ENCODE assay signal across 26 cellular contexts in genomic region chr2:238629064-238629463, GRCh38.
"Had no signal": no experiment of that assay in that cellular context is flagged by ENCODE, and none has a peak within 500 bp of the region (broad histone marks: within the 10 kb centered on the region; RNA-seq: fewer than 3 reads in every experiment).

No MANE protein-coding gene starts in this region.

- H3K27me3 ChIP-seq: adrenal gland, body of pancreas, esophagus squamous epithelium had no signal

- DNase-seq: activated CD4-positive, alpha-beta memory T cell treated with anti-CD3 and anti-CD28 coated beads for 36 hours; activated CD4-positive, alpha-beta T cell treated with anti-CD3 and anti-CD28 coated beads for 36 hours; activated CD4-positive, alpha-beta T cell treated with anti-CD3 and anti-CD28 coated beads, Interleukin-2, amount 10 ng/mL, durations not matched to agents 24 days and 14 days; activated CD4-positive, CD25-positive, alpha-beta regulatory T cell; activated CD4-positive, CD25-positive, alpha-beta regulatory T cell treated with anti-CD3 and anti-CD28 coated beads, Interleukin-2, amount 50 U/mL, for 72 hours; activated CD8-positive, alpha-beta T cell treated with anti-CD3 and anti-CD28 coated beads, Interleukin-2, amount 10 ng/mL, durations not matched to agents 7 days and 5 days; activated effector memory CD4-positive, alpha-beta T cell treated with anti-CD3 and anti-CD28 coated beads, Interleukin-2, amount 50 U/mL, for 16 hours; activated naive CD4-positive, alpha-beta T cell treated with anti-CD3 and anti-CD28 coated beads for 36 hours; activated naive CD8-positive, alpha-beta T cell treated with anti-CD3 and anti-CD28 coated beads for 36 hours; activated naive CD8-positive, alpha-beta T cell treated with anti-CD3 and anti-CD28 coated beads, Interleukin-2, amount 50 U/mL, for 24 hours; activated T-cell treated with anti-CD3 and anti-CD28 coated beads, Interleukin-2, amount 50 U/mL, for 48 hours; adrenal gland; amygdala; aorta; body of pancreas; caudate nucleus; cortex of kidney; dermis blood vessel endothelial cell; effector CD4-positive, alpha-beta T cell; effector memory CD8-positive, alpha-beta T cell; esophagus squamous epithelium; foreskin fibroblast; T-helper 2 cell had no signal

- H3K36me3 ChIP-seq: adrenal gland, esophagus squamous epithelium had no signal

- H3K27ac ChIP-seq: adrenal gland, body of pancreas, esophagus squamous epithelium had no signal

- H3K36me3 Mint-ChIP-seq: activated CD4-positive, alpha-beta memory T cell treated with anti-CD3 and anti-CD28 coated beads for 36 hours; activated naive CD4-positive, alpha-beta T cell treated with anti-CD3 and anti-CD28 coated beads, Interleukin-2, amount 50 U/mL, for 24 hours; activated naive CD8-positive, alpha-beta T cell treated with anti-CD3 and anti-CD28 coated beads for 36 hours had no signal

- H3K27me3 Mint-ChIP-seq: activated CD4-positive, alpha-beta T cell treated with anti-CD3 and anti-CD28 coated beads, Interleukin-2, amount 10 ng/mL, durations not matched to agents 24 days and 14 days; activated naive CD8-positive, alpha-beta T cell treated with anti-CD3 and anti-CD28 coated beads for 36 hours had no signal

- H3K4me3 Mint-ChIP-seq: activated CD4-positive, alpha-beta memory T cell treated with anti-CD3 and anti-CD28 coated beads for 36 hours; activated CD4-positive, alpha-beta T cell treated with anti-CD3 and anti-CD28 coated beads for 36 hours; activated CD4-positive, alpha-beta T cell treated with anti-CD3 and anti-CD28 coated beads, Interleukin-2, amount 10 ng/mL, durations not matched to agents 24 days and 14 days; activated CD8-positive, alpha-beta T cell treated with anti-CD3 and anti-CD28 coated beads, Interleukin-2, amount 10 ng/mL, durations not matched to agents 7 days and 5 days; activated naive CD4-positive, alpha-beta T cell treated with anti-CD3 and anti-CD28 coated beads for 36 hours; activated naive CD4-positive, alpha-beta T cell treated with anti-CD3 and anti-CD28 coated beads, Interleukin-2, amount 50 U/mL, for 24 hours; activated naive CD8-positive, alpha-beta T cell treated with anti-CD3 and anti-CD28 coated beads for 36 hours; activated naive CD8-positive, alpha-beta T cell treated with anti-CD3 and anti-CD28 coated beads, Interleukin-2, amount 50 U/mL, for 24 hours; activated T-helper 1 cell treated with anti-CD3 and anti-CD28 coated beads, Interleukin-12 subunit alpha, Interleukin-12 subunit beta, Interleukin-2, Interleukin-4 antibody, amounts not matched to agents 30 ng/mL and 10 ng/mL and 1 ng/mL, durations not matched to agents 14 hours and 24 hours and 36 hours; effector memory CD8-positive, alpha-beta T cell had no signal

- H3K9me3 ChIP-seq: adrenal gland, body of pancreas had no signal

- H3K4me1 Mint-ChIP-seq: activated CD4-positive, alpha-beta T cell treated with anti-CD3 and anti-CD28 coated beads for 36 hours; activated CD4-positive, alpha-beta T cell treated with anti-CD3 and anti-CD28 coated beads, Interleukin-2, amount 10 ng/mL, durations not matched to agents 24 days and 14 days; activated naive CD4-positive, alpha-beta T cell treated with anti-CD3 and anti-CD28 coated beads, Interleukin-2, amount 50 U/mL, for 24 hours; activated naive CD8-positive, alpha-beta T cell treated with anti-CD3 and anti-CD28 coated beads for 36 hours; activated naive CD8-positive, alpha-beta T cell treated with anti-CD3 and anti-CD28 coated beads, Interleukin-2, amount 50 U/mL, for 24 hours had no signal

- H3K9me3 Mint-ChIP-seq: activated CD4-positive, alpha-beta T cell treated with anti-CD3 and anti-CD28 coated beads, Interleukin-2, amount 10 ng/mL, durations not matched to agents 24 days and 14 days; activated naive CD4-positive, alpha-beta T cell treated with anti-CD3 and anti-CD28 coated beads, Interleukin-2, amount 50 U/mL, for 24 hours; activated naive CD8-positive, alpha-beta T cell treated with anti-CD3 and anti-CD28 coated beads for 36 hours; activated T-helper 1 cell treated with anti-CD3 and anti-CD28 coated beads, Interleukin-12 subunit alpha, Interleukin-12 subunit beta, Interleukin-2, Interleukin-4 antibody, amounts not matched to agents 30 ng/mL and 10 ng/mL and 1 ng/mL, durations not matched to agents 14 hours and 24 hours and 36 hours; activated T-helper 2 cell treated with anti-CD3 and anti-CD28 coated beads, Interferon-gamma antibody, Interleukin-2, Interleukin-4, amounts not matched to agents 10 μg/mL and 5 μg/mL and 100 μg/mL, durations not matched to agents 14 hours and 24 hours and 36 hours; effector memory CD8-positive, alpha-beta T cell had no signal

- H3K4me3 ChIP-seq: adrenal gland, body of pancreas, esophagus squamous epithelium had no signal

- H3K27ac Mint-ChIP-seq: activated CD4-positive, alpha-beta memory T cell treated with anti-CD3 and anti-CD28 coated beads for 36 hours; activated CD4-positive, alpha-beta T cell treated with anti-CD3 and anti-CD28 coated beads for 36 hours; activated CD4-positive, alpha-beta T cell treated with anti-CD3 and anti-CD28 coated beads, Interleukin-2, amount 10 ng/mL, durations not matched to agents 24 days and 14 days; activated CD8-positive, alpha-beta T cell treated with anti-CD3 and anti-CD28 coated beads, Interleukin-2, amount 10 ng/mL, durations not matched to agents 7 days and 5 days; activated naive CD4-positive, alpha-beta T cell treated with anti-CD3 and anti-CD28 coated beads for 36 hours; activated naive CD4-positive, alpha-beta T cell treated with anti-CD3 and anti-CD28 coated beads, Interleukin-2, amount 50 U/mL, for 24 hours; activated naive CD8-positive, alpha-beta T cell treated with anti-CD3 and anti-CD28 coated beads for 36 hours; activated naive CD8-positive, alpha-beta T cell treated with anti-CD3 and anti-CD28 coated beads, Interleukin-2, amount 50 U/mL, for 24 hours; activated T-helper 1 cell treated with anti-CD3 and anti-CD28 coated beads, Interleukin-12 subunit alpha, Interleukin-12 subunit beta, Interleukin-2, Interleukin-4 antibody, amounts not matched to agents 30 ng/mL and 10 ng/mL and 1 ng/mL, durations not matched to agents 14 hours and 24 hours and 36 hours; activated T-helper 2 cell treated with anti-CD3 and anti-CD28 coated beads, Interferon-gamma antibody, Interleukin-2, Interleukin-4, amounts not matched to agents 10 μg/mL and 5 μg/mL and 100 μg/mL, durations not matched to agents 14 hours and 24 hours and 36 hours; effector memory CD8-positive, alpha-beta T cell had no signal

- H3K4me1 ChIP-seq: adrenal gland, body of pancreas, esophagus squamous epithelium had no signal

- ATAC-seq: activated CD4-positive, alpha-beta T cell treated with anti-CD3 and anti-CD28 coated beads for 36 hours; activated CD8-positive, alpha-beta T cell treated with anti-CD3 and anti-CD28 coated beads, Interleukin-2, amount 10 ng/mL, durations not matched to agents 7 days and 5 days; activated naive CD8-positive, alpha-beta T cell treated with anti-CD3 and anti-CD28 coated beads, Interleukin-2, amount 50 U/mL, for 24 hours; body of pancreas; effector memory CD8-positive, alpha-beta T cell had no signal
